10 cellular contexts compared by ENCODE assay signal in the genomic region with DNA sequence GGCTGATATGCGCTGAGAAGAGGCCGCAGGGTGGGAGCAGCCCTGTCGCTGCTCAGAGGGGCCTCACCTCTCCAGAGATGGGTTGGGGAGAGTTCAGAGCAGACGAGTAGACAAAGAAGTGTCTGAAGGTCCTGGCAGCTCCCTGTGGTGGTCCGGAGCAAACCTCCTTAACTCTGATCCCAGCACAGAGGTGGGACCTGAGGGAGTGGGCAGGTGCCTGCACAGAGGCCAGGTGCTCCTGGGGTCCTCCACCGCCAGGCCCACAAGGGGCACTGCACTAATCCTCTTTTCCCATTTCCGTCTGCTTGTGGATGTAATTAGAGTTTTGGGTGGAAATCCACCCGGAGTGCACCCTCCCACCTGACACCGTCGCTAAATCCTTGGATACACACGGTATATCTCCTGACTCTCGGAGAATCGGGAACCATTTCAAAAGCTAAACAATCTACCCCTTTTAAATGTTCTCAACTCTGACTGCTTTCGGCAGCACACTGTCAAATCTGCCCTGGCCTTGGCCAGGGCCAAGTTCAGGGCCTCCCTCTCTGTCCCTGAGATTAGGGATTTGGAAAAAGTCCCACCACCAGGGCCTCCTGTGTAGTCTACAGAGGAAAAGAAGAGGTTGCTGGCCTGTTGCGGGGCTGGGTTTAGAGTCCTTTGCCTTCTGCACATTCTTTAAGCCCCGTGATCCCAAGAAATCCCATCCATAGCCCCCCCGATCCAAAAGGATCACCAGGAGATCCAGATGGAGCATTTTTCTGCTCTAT.
"Had no signal": no experiment of that assay in that cellular context is flagged by ENCODE, and none has a peak within 500 bp of the region (broad histone marks: within the 10 kb centered on the region; RNA-seq: fewer than 3 reads in every experiment).

No MANE protein-coding gene starts in this region.

- H3K27ac ChIP-seq: brain microvascular endothelial cell, thoracic aorta had no signal

- H3K4me3 ChIP-seq: thoracic aorta had no signal

- H3K9me3 Mint-ChIP-seq: activated naive CD8-positive, alpha-beta T cell treated with anti-CD3 and anti-CD28 coated beads for 36 hours had no signal

- H3K4me1 Mint-ChIP-seq: activated naive CD8-positive, alpha-beta T cell treated with anti-CD3 and anti-CD28 coated beads for 36 hours had no signal

- H3K36me3 Mint-ChIP-seq: activated naive CD8-positive, alpha-beta T cell treated with anti-CD3 and anti-CD28 coated beads for 36 hours had no signal

- H3K4me3 Mint-ChIP-seq: activated naive CD8-positive, alpha-beta T cell treated with anti-CD3 and anti-CD28 coated beads for 36 hours had no signal

- H3K27ac Mint-ChIP-seq: activated naive CD8-positive, alpha-beta T cell treated with anti-CD3 and anti-CD28 coated beads for 36 hours had no signal

- H3K9me3 ChIP-seq: thoracic aorta had no signal

- H3K36me3 ChIP-seq: brain microvascular endothelial cell, thoracic aorta had no signal

- H3K27me3 ChIP-seq: brain microvascular endothelial cell had no signal

- H3K27me3 Mint-ChIP-seq: activated naive CD8-positive, alpha-beta T cell treated with anti-CD3 and anti-CD28 coated beads for 36 hours had no signal

- ATAC-seq: stimulated activated naive CD8-positive, alpha-beta T cell treated with anti-CD3 and anti-CD28 coated beads, Interleukin-15, Interleukin-2, amounts not matched to agents 100 U/mL and 50 U/mL, for 24 hours had no signal

- DNase-seq: activated CD4-positive, alpha-beta T cell treated with anti-CD3 and anti-CD28 coated beads, Interleukin-2, amount 50 U/mL, for 48 hours; activated CD4-positive, CD25-positive, alpha-beta regulatory T cell treated with anti-CD3 and anti-CD28 coated beads, Interleukin-2, amount 50 U/mL, for 72 hours; activated gamma-delta T cell; activated naive CD8-positive, alpha-beta T cell treated with anti-CD3 and anti-CD28 coated beads for 36 hours; activated T-cell treated with anti-CD3 and anti-CD28 coated beads, Interleukin-2, amount 50 U/mL, for 48 hours; brain microvascular endothelial cell; retina; stimulated activated CD4-positive, alpha-beta T cell treated with anti-CD3 and anti-CD28 coated beads, Interleukin-2, amount 100 ng/mL, for 24 hours; stimulated activated naive CD8-positive, alpha-beta T cell treated with anti-CD3 and anti-CD28 coated beads, Interleukin-15, Interleukin-2, amounts not matched to agents 100 U/mL and 50 U/mL, for 24 hours had no signal
